Comparison of ENCODE assay signal across 1 cellular context in the genomic region with DNA sequence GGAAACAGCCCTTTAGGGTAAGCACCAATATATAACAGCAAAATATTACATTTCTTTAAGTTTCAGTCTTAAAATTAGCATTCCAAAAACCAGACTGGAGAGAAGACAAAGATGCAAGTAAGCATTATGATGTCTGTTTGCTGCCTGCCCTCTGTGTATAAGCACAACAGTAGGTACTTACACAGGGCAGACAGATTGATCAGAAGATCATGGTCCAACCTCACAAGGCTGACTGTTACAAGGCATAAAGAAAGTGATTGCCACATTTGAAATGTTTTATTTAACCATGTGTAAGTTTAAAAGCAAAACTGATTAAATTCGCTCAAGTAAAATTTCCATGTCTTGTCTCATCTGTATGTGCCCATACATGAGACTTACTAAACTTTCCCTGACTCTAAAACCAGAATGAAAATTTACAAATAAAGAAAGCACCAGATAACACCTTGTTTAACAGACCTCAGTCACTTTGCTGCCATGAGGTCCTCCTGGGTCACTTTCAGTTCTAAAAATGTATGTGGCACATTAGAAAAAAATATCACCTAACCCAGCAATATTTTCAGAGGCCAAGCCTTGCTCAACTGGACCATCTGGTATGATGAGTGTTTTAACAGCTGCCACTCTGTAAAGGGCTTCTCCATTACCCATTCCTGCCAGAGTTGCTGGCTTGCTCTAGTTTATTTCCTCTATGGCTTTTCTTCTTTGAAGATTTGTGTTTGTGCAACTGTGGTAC.
TF ChIP-seq lines count a peak whose summit lies in the region.

No MANE protein-coding gene starts in this region.

TF ChIP-seq in WTC11, 78 proteins besides CTCF, POLR2A, EP300 and RAD21 (continued from another document):
- TF ChIP-seq, protein P1, sequence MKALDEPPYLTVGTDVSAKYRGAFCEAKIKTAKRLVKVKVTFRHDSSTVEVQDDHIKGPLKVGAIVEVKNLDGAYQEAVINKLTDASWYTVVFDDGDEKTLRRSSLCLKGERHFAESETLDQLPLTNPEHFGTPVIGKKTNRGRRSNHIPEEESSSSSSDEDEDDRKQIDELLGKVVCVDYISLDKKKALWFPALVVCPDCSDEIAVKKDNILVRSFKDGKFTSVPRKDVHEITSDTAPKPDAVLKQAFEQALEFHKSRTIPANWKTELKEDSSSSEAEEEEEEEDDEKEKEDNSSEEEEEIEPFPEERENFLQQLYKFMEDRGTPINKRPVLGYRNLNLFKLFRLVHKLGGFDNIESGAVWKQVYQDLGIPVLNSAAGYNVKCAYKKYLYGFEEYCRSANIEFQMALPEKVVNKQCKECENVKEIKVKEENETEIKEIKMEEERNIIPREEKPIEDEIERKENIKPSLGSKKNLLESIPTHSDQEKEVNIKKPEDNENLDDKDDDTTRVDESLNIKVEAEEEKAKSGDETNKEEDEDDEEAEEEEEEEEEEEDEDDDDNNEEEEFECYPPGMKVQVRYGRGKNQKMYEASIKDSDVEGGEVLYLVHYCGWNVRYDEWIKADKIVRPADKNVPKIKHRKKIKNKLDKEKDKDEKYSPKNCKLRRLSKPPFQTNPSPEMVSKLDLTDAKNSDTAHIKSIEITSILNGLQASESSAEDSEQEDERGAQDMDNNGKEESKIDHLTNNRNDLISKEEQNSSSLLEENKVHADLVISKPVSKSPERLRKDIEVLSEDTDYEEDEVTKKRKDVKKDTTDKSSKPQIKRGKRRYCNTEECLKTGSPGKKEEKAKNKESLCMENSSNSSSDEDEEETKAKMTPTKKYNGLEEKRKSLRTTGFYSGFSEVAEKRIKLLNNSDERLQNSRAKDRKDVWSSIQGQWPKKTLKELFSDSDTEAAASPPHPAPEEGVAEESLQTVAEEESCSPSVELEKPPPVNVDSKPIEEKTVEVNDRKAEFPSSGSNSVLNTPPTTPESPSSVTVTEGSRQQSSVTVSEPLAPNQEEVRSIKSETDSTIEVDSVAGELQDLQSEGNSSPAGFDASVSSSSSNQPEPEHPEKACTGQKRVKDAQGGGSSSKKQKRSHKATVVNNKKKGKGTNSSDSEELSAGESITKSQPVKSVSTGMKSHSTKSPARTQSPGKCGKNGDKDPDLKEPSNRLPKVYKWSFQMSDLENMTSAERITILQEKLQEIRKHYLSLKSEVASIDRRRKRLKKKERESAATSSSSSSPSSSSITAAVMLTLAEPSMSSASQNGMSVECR (CRISPR knock-in tag; IDR thresholded peaks at IDR 0.05; ENCODE audit: borderline replicate concordance): no peak
- TF ChIP-seq, protein P2, sequence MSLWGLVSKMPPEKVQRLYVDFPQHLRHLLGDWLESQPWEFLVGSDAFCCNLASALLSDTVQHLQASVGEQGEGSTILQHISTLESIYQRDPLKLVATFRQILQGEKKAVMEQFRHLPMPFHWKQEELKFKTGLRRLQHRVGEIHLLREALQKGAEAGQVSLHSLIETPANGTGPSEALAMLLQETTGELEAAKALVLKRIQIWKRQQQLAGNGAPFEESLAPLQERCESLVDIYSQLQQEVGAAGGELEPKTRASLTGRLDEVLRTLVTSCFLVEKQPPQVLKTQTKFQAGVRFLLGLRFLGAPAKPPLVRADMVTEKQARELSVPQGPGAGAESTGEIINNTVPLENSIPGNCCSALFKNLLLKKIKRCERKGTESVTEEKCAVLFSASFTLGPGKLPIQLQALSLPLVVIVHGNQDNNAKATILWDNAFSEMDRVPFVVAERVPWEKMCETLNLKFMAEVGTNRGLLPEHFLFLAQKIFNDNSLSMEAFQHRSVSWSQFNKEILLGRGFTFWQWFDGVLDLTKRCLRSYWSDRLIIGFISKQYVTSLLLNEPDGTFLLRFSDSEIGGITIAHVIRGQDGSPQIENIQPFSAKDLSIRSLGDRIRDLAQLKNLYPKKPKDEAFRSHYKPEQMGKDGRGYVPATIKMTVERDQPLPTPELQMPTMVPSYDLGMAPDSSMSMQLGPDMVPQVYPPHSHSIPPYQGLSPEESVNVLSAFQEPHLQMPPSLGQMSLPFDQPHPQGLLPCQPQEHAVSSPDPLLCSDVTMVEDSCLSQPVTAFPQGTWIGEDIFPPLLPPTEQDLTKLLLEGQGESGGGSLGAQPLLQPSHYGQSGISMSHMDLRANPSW (CRISPR knock-in tag; conservative IDR thresholded peaks at IDR 0.05; ENCODE audit: low read depth): no peak
TF ChIP-seq in WTC11: peak in this region for 0.
